Comparison of ENCODE assay signal across 1 cellular context in genomic region chr17:44610331-44610730, GRCh38.
A peak's percentile ranks its signal among the peaks of the same experiment; 100 is the strongest.
TF ChIP-seq lines count a peak whose summit lies in the region.

No MANE protein-coding gene starts in this region.

TF ChIP-seq in K562, 482 proteins besides CTCF, POLR2A, EP300 and RAD21:
- TF ChIP-seq ZNF12 (CRISPR knock-in tag; IDR thresholded peaks at IDR 0.05), result no peak
- peak; percentile 21 for TF ChIP-seq MEIS2 (IDR thresholded peaks at IDR 0.05; ENCODE audit: partially characterized antibody)
